In the genomic region with DNA sequence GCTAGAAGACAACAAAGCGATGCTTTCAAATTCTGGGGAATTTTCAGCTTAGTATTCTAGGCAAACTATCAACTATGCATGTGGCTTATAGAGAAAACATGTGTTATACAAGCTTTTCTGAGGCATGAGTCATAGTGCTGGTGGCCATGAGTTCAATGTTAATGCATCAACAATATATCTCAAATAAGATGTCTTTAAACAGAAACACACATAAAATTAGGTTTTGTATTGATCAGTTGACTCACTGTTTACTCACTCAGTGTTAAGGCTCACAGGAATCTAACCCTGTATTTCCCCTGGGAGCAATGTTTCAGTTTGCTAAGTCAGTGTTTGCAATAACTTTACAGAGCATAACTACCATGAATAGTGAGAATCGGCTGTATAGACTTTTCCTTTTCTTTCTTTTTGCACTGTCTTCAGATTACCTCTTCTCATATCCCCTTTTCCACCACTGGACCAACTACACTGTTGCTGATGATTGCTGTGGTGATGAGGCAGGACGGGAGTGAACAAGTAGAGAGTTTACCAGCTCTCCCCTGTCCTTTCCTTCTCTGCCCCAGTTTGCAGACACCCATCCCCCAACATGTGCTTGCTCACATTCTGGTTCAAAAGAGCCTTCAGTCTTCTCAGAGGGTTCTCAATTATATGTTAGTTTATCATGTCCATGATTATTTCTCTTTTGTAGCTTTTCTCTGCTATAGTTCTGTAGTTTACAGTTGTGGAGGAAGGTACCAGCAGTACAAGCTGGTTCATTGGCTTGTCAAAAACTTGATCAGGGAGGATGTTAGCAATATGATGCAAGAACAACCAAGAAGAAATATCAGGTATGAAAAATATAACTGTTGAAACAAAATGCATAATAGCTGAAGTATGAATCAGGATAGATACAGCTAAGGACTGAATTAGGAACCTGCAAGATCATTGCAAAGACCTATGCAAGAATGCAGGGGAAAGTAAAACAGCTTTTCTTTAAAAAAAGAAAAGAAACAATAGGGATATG, we compare ENCODE assay signal across 11 cellular contexts. TPM values are rescaled to one million over a fixed set of nuclear protein-coding genes. Genes with fewer than 3 reads are reported as not detected.
DNase-seq lines count a peak whose midpoint lies in the region; ATAC-seq and TF ChIP-seq lines count a peak whose summit lies in the region.
"Had no signal": no experiment of that assay in that cellular context is flagged by ENCODE, and none has a peak within 500 bp of the region (broad histone marks: within the 10 kb centered on the region; RNA-seq: fewer than 3 reads in every experiment).

No MANE protein-coding gene starts in this region.

- no peaks in the 10 kb centered on the region for H3K9me3 ChIP-seq in T-helper 17 cell (ENCODE audit: control insufficient read depth, low read length, poor library complexity, severe bottlenecking)
- no peaks in the 10 kb centered on the region for H3K9me3 ChIP-seq in tibial artery

- H3K4me3 Mint-ChIP-seq in T-helper 17 cell, result peak overlapping the region; percentile 19

- ATAC-seq in GM21619 (IDR thresholded peaks at IDR 0.05; ENCODE audit: unreplicated experiment) (peak; percentile 56), T-helper 17 cell (peak; percentile 58), GM18873 (IDR thresholded peaks at IDR 0.05; ENCODE audit: low FRiP score, unreplicated experiment) (no peak)

- peaks cover 5% of the 10 kb centered on the region for H3K36me3 Mint-ChIP-seq in T-helper 17 cell (ENCODE audit: low read depth)

- no peaks in the 10 kb centered on the region for H3K4me1 ChIP-seq in tibial artery

- peak overlapping the region; percentile 75 for H3K27ac Mint-ChIP-seq in T-helper 17 cell

- intact Hi-C loops in tibial artery (cut with DNase I; ENCODE audit: low total_unique reads), result no loop called here

- no peak overlapping the region for H3K27ac ChIP-seq in tibial artery
- H3K27ac ChIP-seq: dorsolateral prefrontal cortex had no signal

- TF ChIP-seq CTCF in AG09309 (IDR thresholded peaks at IDR 0.05; ENCODE audit: control insufficient read depth, insufficient read depth, low read depth, low read length, missing control alignments) (no peak), fibroblast of the aortic adventitia (IDR thresholded peaks at IDR 0.05; ENCODE audit: insufficient read depth, low read length) (no peak), tibial artery (IDR thresholded peaks at IDR 0.05) (no peak)

- H3K27me3 ChIP-seq in tibial artery, result peaks cover 0 to 3% of the 10 kb centered on the region in 2 donors
- H3K27me3 ChIP-seq: dorsolateral prefrontal cortex had no signal

- H3K4me1 Mint-ChIP-seq in T-helper 17 cell, result peaks cover 24% of the 10 kb centered on the region

- DNase-seq in AG09309 (ENCODE audit: low read depth) (peak; percentile 62), T-helper 17 cell (no peak), fibroblast of the aortic adventitia (ENCODE audit: low read depth) (peak; percentile 87), tibial artery (no peak), HK-2 (ENCODE audit: unreplicated experiment) (no peak), NCI-H1417 treated with DMSO at 0.1 percent for 48 hours (lab: John Stamatoyannopoulos, UW) (no peak)
- DNase-seq: dorsolateral prefrontal cortex, GOT3, NCI-H1105 had no signal

- no peaks in the 10 kb centered on the region for H3K36me3 ChIP-seq in tibial artery

- no peak overlapping the region for H3K4me3 ChIP-seq in AG09309 (ENCODE audit: control insufficient read depth, low read depth, low read length)
- H3K4me3 ChIP-seq in fibroblast of the aortic adventitia (ENCODE audit: low read depth, low read length), result no peak overlapping the region
- no peak overlapping the region for H3K4me3 ChIP-seq in tibial artery
- H3K4me3 ChIP-seq: dorsolateral prefrontal cortex had no signal

- no peaks in the 10 kb centered on the region for H3K27me3 Mint-ChIP-seq in T-helper 17 cell

RNA-seq across cellular contexts. Expression of a gene that starts 23.9 kb away (rescaled TPM):
- total RNA-seq in T-helper 17 cell (100 to 1,000 TPM; 152 to 172 TPM), fibroblast of the aortic adventitia (ENCODE audit: low replicate concordance) (0.65 TPM in 1 of 2 replicates, not detected in the other)

Comparison
In these comparisons a context has a peak if more than half of its experiments do, and no peak if none do; other contexts are left out.
1. DNase-seq: peak in AG09309 (single experiment) and fibroblast of the aortic adventitia (single experiment); none in T-helper 17 cell (0 of 3), tibial artery (0 of 2), HK-2 (single experiment) and NCI-H1417 treated with DMSO at 0.1 percent for 48 hours (single experiment).
2. RNA of a gene that starts 23.9 kb away (total RNA-seq): 152 to 172 TPM in T-helper 17 cell; 0.65 TPM in fibroblast of the aortic adventitia; every median in the first group is over 10 times any median in the second.